ENCODE assay signal across 21 cellular contexts in the genomic region with DNA sequence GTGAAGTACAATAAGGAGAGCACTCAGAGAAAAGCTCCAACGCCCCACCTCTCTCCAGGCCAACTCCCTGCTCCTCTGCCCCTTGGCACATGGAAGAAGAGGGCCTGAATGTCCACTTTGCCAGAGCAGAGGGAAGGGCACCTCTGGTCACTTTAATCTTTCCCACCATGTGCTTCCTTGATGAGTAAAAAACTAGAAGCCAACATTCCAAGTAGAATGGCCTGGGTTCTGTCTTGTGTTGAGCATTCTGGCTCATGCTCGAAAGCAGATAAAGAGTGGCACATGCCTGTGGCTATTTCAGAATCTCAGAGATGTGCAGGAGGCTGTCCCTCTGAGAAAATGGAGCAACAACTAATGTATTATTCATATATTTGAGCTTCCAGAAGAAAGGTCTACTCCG.
"Had no signal": no experiment of that assay in that cellular context is flagged by ENCODE, and none has a peak within 500 bp of the region (broad histone marks: within the 10 kb centered on the region; RNA-seq: fewer than 3 reads in every experiment).

No MANE protein-coding gene starts in this region.

- H3K4me1 Mint-ChIP-seq: memory B cell; naive B cell; stimulated activated naive CD8-positive, alpha-beta T cell treated with anti-CD3 and anti-CD28 coated beads, Interleukin-15, amount 100 ng/mL, for 72 hours had no signal

- DNase-seq: activated CD4-positive, alpha-beta memory T cell treated with anti-CD3 and anti-CD28 coated beads for 36 hours; activated CD4-positive, alpha-beta T cell treated with anti-CD3 and anti-CD28 coated beads for 4 hours; activated CD4-positive, CD25-positive, alpha-beta regulatory T cell; activated effector memory CD4-positive, alpha-beta T cell treated with Interleukin-2 at 50 U/mL for 16 hours; activated naive CD4-positive, alpha-beta T cell treated with anti-CD3 and anti-CD28 coated beads for 36 hours; activated T-cell treated with anti-CD3 and anti-CD28 coated beads, Interleukin-2, amount 50 U/mL, for 72 hours; anterior cingulate cortex; colonic mucosa; immature natural killer cell; kidney glomerular epithelial cell; naive B cell; occipital lobe; retina; stimulated activated CD4-positive, alpha-beta T cell treated with anti-CD3 and anti-CD28 coated beads, Interleukin-1b, Interleukin-23, amount 100 ng/mL, for 48 hours; stimulated activated naive CD8-positive, alpha-beta T cell treated with anti-CD3 and anti-CD28 coated beads, Interleukin-15, amount 100 ng/mL, for 72 hours; T1000; tibial artery had no signal

- H3K9me3 Mint-ChIP-seq: activated naive CD4-positive, alpha-beta T cell treated with anti-CD3 and anti-CD28 coated beads for 36 hours; T-helper 1 cell treated with Interleukin-12 subunit alpha and Interleukin-12 subunit beta and Interleukin-4 antibody, amounts not matched to agents 30 μg/mL and 1 μg/mL, for 36 hours had no signal

- H3K27ac Mint-ChIP-seq: activated CD4-positive, alpha-beta memory T cell treated with anti-CD3 and anti-CD28 coated beads for 36 hours; activated naive CD4-positive, alpha-beta T cell treated with anti-CD3 and anti-CD28 coated beads for 36 hours; activated T-cell treated with anti-CD3 and anti-CD28 coated beads, Interleukin-2, amount 50 U/mL, for 72 hours; immature natural killer cell; memory B cell; naive B cell; stimulated activated naive CD8-positive, alpha-beta T cell treated with anti-CD3 and anti-CD28 coated beads, Interleukin-15, amount 100 ng/mL, for 72 hours; T-helper 1 cell treated with Interleukin-12 subunit alpha and Interleukin-12 subunit beta and Interleukin-4 antibody, amounts not matched to agents 30 μg/mL and 1 μg/mL, for 36 hours had no signal

- H3K36me3 ChIP-seq: colonic mucosa, esophagus muscularis mucosa, tibial artery had no signal

- ATAC-seq: activated T-cell treated with anti-CD3 and anti-CD28 coated beads, Interleukin-2, amount 50 U/mL, for 72 hours; stimulated activated naive CD8-positive, alpha-beta T cell treated with anti-CD3 and anti-CD28 coated beads, Interleukin-15, amount 100 ng/mL, for 72 hours had no signal

- H3K4me1 ChIP-seq: colonic mucosa had no signal

- H3K4me3 ChIP-seq: colonic mucosa, esophagus muscularis mucosa, hepatocyte, tibial artery had no signal

- H3K27me3 Mint-ChIP-seq: activated CD4-positive, alpha-beta memory T cell treated with anti-CD3 and anti-CD28 coated beads for 36 hours; stimulated activated naive CD8-positive, alpha-beta T cell treated with anti-CD3 and anti-CD28 coated beads, Interleukin-15, amount 100 ng/mL, for 72 hours had no signal

- H3K27me3 ChIP-seq: colonic mucosa, esophagus muscularis mucosa, hepatocyte, tibial artery had no signal

- H3K27ac ChIP-seq: colonic mucosa, esophagus muscularis mucosa, hepatocyte, tibial artery had no signal

- H3K4me3 Mint-ChIP-seq: activated CD4-positive, alpha-beta memory T cell treated with anti-CD3 and anti-CD28 coated beads for 36 hours; activated naive CD4-positive, alpha-beta T cell treated with anti-CD3 and anti-CD28 coated beads for 36 hours; activated T-cell treated with anti-CD3 and anti-CD28 coated beads, Interleukin-2, amount 50 U/mL, for 72 hours; immature natural killer cell; memory B cell; naive B cell; stimulated activated naive CD8-positive, alpha-beta T cell treated with anti-CD3 and anti-CD28 coated beads, Interleukin-15, amount 100 ng/mL, for 72 hours; T-helper 1 cell treated with Interleukin-12 subunit alpha and Interleukin-12 subunit beta and Interleukin-4 antibody, amounts not matched to agents 30 μg/mL and 1 μg/mL, for 36 hours had no signal

- H3K36me3 Mint-ChIP-seq: activated CD4-positive, alpha-beta memory T cell treated with anti-CD3 and anti-CD28 coated beads for 36 hours; naive B cell had no signal

- H3K9me3 ChIP-seq: colonic mucosa, tibial artery had no signal
